13 cellular contexts compared by ENCODE assay signal in the genomic region with DNA sequence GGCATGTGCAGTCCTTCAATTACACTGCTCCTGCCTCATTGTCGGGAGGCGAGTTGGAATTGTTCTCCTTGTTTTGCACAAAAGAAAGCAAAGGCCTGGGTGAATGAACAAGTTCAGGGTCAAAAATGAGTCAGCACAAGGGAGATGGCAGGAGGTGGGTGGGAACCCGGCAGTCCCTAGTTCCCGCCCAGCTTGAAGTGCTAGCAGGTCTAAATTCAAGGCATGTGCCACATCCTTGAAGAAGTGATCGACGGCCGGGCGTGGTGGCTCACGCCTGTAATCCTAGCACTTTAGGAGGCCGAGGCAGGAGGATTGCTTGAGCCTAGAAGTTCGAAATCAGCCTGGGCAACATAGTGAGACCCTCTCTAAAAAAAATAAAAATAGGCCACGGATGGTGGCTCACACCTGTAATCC. TPM values are rescaled to one million over a fixed set of nuclear protein-coding genes. Genes with fewer than 3 reads are reported as not detected.
DNase-seq lines count a peak whose midpoint lies in the region; ATAC-seq, FAIRE-seq and TF ChIP-seq lines count a peak whose summit lies in the region.
"Had no signal": no experiment of that assay in that cellular context is flagged by ENCODE, and none has a peak within 500 bp of the region (broad histone marks: within the 10 kb centered on the region; RNA-seq: fewer than 3 reads in every experiment).

No MANE protein-coding gene starts in this region.

- H4K20me1 ChIP-seq in HepG2 (ENCODE audit: insufficient read depth, low read length) = no peaks in the 10 kb centered on the region

- POLR2A ChIA-PET in HepG2 (lab: Yijun Ruan, JAX) = interaction anchor here (0.8 to 1.6 kb wide), 2 partner anchors 11 to 287 kb away, joined by 3 to 6 read pairs; no protein-coding TSS in a partner anchor
- POLR2A ChIA-PET in naive thymus-derived CD4-positive, alpha-beta T cell (lab: Charles Lee) = no interaction called here
- POLR2A ChIA-PET in WTC11 (lab: Charles Lee) = interaction anchor here (0.5 kb wide), 1 partner anchor 444 kb away, joined by 4 read pairs; no protein-coding TSS in a partner anchor

- peaks cover 0 to 3% (median 0%) of the 10 kb centered on the region in 5 donors for H3K36me3 Mint-ChIP-seq in naive thymus-derived CD4-positive, alpha-beta T cell
- no peaks in the 10 kb centered on the region for H3K36me3 Mint-ChIP-seq in WTC11
- H3K36me3 Mint-ChIP-seq: activated naive CD4-positive, alpha-beta T cell treated with anti-CD3 and anti-CD28 coated beads, Interleukin-2, amount 10 ng/mL, durations not matched to agents 7 days and 5 days had no signal

- H3K27ac Mint-ChIP-seq in naive thymus-derived CD4-positive, alpha-beta T cell = no peak overlapping the region
- no peak overlapping the region for H3K27ac Mint-ChIP-seq in WTC11
- H3K27ac Mint-ChIP-seq: activated naive CD4-positive, alpha-beta T cell treated with anti-CD3 and anti-CD28 coated beads, Interleukin-2, amount 10 ng/mL, durations not matched to agents 7 days and 5 days; CD4-positive, alpha-beta T cell had no signal

- in situ Hi-C loops in HepG2 (cut with HindIII; ENCODE audit: extremely low pct_ligation_motif_present, low pct_unique_long_range_greater_than_20kb) = loop anchor here (5.0 kb wide), 1 partner anchor 96 kb away; no protein-coding TSS in a partner anchor

- H2AFZ ChIP-seq in HepG2 (ENCODE audit: low read length) = no peak overlapping the region

- WGBS in HepG2 (ENCODE audit: low lambda C conversion rate) = 28% methylated on average over 12 of the region's 12 CpGs

- H3K4me1 ChIP-seq in HepG2 (ENCODE audit: insufficient read depth, low read length) = peaks cover 36% of the 10 kb centered on the region
- peaks cover 6 to 8% of the 10 kb centered on the region in 2 donors for H3K4me1 ChIP-seq in naive thymus-derived CD4-positive, alpha-beta T cell (ENCODE audit: control insufficient read depth in 2 of 2, insufficient read depth in 2 of 2, low read length in 2 of 2)

- H3K4me3 ChIP-seq in MG63 (no peak overlapping the region), bronchial epithelial cell (ENCODE audit: low read depth, low read length) (no peak overlapping the region), HepG2 (replicated peaks in 1 of 3; ENCODE audit: insufficient read depth in 1 of 3, low read depth in 2 of 3, low read length in 3 of 3) (no peak overlapping the region)
- no peak overlapping the region for H3K4me3 ChIP-seq in naive thymus-derived CD4-positive, alpha-beta T cell (ENCODE audit: low read length)

- no peaks in the 10 kb centered on the region for H3K9me3 Mint-ChIP-seq in naive thymus-derived CD4-positive, alpha-beta T cell
- H3K9me3 Mint-ChIP-seq in WTC11 = no peaks in the 10 kb centered on the region
- H3K9me3 Mint-ChIP-seq: activated naive CD4-positive, alpha-beta T cell treated with anti-CD3 and anti-CD28 coated beads, Interleukin-2, amount 10 ng/mL, durations not matched to agents 7 days and 5 days; CD4-positive, alpha-beta T cell had no signal

- no peak overlapping the region for H3K9ac ChIP-seq in HepG2 (ENCODE audit: insufficient read depth, low read depth, low read length)

- peaks cover 0 to 33% (median 13%) of the 10 kb centered on the region in 7 donors for H3K4me1 Mint-ChIP-seq in naive thymus-derived CD4-positive, alpha-beta T cell
- peaks cover 6% of the 10 kb centered on the region; the same call in 1 of the 2 replicates for H3K4me1 Mint-ChIP-seq in WTC11

- no TSS peak for BruUV-seq in HepG2 (replicated peaks; lab: Mats Ljungman, UMichigan)

- intact Hi-C loops in HepG2 (cut with micrococcal nuclease; ENCODE audit: unreplicated experiment) = no loop called here
- intact Hi-C loops in naive thymus-derived CD4-positive, alpha-beta T cell (cut with micrococcal nuclease) = no loop called here

- no peak for FAIRE-seq in bronchial epithelial cell (lab: Jason Lieb, UNC)
- FAIRE-seq in HepG2 (lab: Jason Lieb, UNC) = peak; percentile 72

- peak; percentile 43 for ATAC-seq in HepG2
- ATAC-seq in naive thymus-derived CD4-positive, alpha-beta T cell = no peak
- no peak for ATAC-seq in WTC11

- H3K36me3 ChIP-seq in MG63 (no peaks in the 10 kb centered on the region), bronchial epithelial cell (ENCODE audit: control insufficient read depth, insufficient read depth, low read length) (no peaks in the 10 kb centered on the region), HepG2 (replicated peaks in 1 of 2; ENCODE audit: control insufficient read depth in 1 of 2, insufficient read depth in 2 of 2, low read length in 2 of 2) (no peaks in the 10 kb centered on the region)
- no peaks in the 10 kb centered on the region for H3K36me3 ChIP-seq in naive thymus-derived CD4-positive, alpha-beta T cell (ENCODE audit: control insufficient read depth in 2 of 3, insufficient read depth in 3 of 3, low read length in 3 of 3)

- DNase-seq in CD1c-positive myeloid dendritic cell (ENCODE audit: extremely low spot score) (peak; percentile 57), MG63 (peak; percentile 41), bronchial epithelial cell (ENCODE audit: low read depth) (peak; percentile 59), HepG2 (ENCODE audit: low spot score) (peak; percentile 83), NCI-H1930 (lab: John Stamatoyannopoulos, UW) (no peak), NK-92 (lab: John Stamatoyannopoulos, UW; ENCODE audit: unreplicated experiment) (no peak), WTC11 (ENCODE audit: low spot score) (no peak)
- DNase-seq in naive thymus-derived CD4-positive, alpha-beta T cell = no peak
- DNase-seq: activated naive CD4-positive, alpha-beta T cell treated with anti-CD3 and anti-CD28 coated beads, Interleukin-2, amount 10 ng/mL, durations not matched to agents 7 days and 5 days; CD4-positive, alpha-beta T cell; NCI-H524; stimulated activated CD4-positive, alpha-beta T cell treated with anti-CD3 and anti-CD28 coated beads, Interleukin-4, amount 100 ng/mL, for 1 hour had no signal

- H3K9me3 ChIP-seq in MG63 (no peaks in the 10 kb centered on the region), HepG2 (ENCODE audit: low read length) (no peaks in the 10 kb centered on the region)
- no peaks in the 10 kb centered on the region for H3K9me3 ChIP-seq in naive thymus-derived CD4-positive, alpha-beta T cell (ENCODE audit: control insufficient read depth in 2 of 3, low read length in 3 of 3)

- TF ChIP-seq EP300 in HepG2 (IDR thresholded peaks at IDR 0.05; ENCODE audit: low read depth in 2 of 2, low read length in 2 of 2) = peak in 1 of 2 experiments; percentile 29; a peak in 1 of 4 replicates
- TF ChIP-seq EP300 in HepG2 (CRISPR knock-in tag; IDR thresholded peaks at IDR 0.05; ENCODE audit: borderline replicate concordance) = no peak

- H3K27me3 ChIP-seq in MG63 = no peaks in the 10 kb centered on the region
- no peaks in the 10 kb centered on the region for H3K27me3 ChIP-seq in bronchial epithelial cell (ENCODE audit: control insufficient read depth, insufficient read depth, low read length)
- no peaks in the 10 kb centered on the region for H3K27me3 ChIP-seq in HepG2 (ENCODE audit: control insufficient read depth in 1 of 2, insufficient read depth in 2 of 2, low read length in 2 of 2)
- no peaks in the 10 kb centered on the region for H3K27me3 ChIP-seq in naive thymus-derived CD4-positive, alpha-beta T cell (ENCODE audit: control insufficient read depth in 2 of 2, insufficient read depth in 2 of 2, low read length in 2 of 2)

- no peak overlapping the region for H3K27ac ChIP-seq in HepG2 (ENCODE audit: extremely low read length, insufficient read depth, low read length)
- H3K27ac ChIP-seq in naive thymus-derived CD4-positive, alpha-beta T cell (ENCODE audit: low read depth, low read length) = no peak overlapping the region
- H3K27ac ChIP-seq: VCaP had no signal

- TF ChIP-seq POLR2A in HepG2 (IDR thresholded peaks at IDR 0.05; ENCODE audit: insufficient read depth in 1 of 2, low read depth in 2 of 2, low read length in 2 of 2) = no peak

- CTCF ChIA-PET in HepG2 (lab: Yijun Ruan, JAX; ENCODE audit: low intra/inter-chr PET ratio, low total read pairs) = no interaction called here
- CTCF ChIA-PET in naive thymus-derived CD4-positive, alpha-beta T cell (lab: Charles Lee) = no interaction called here
- CTCF ChIA-PET in WTC11 (lab: Charles Lee) = interaction anchor here (0.6 to 0.7 kb wide), 2 partner anchors 20 to 28 kb away, joined by 4 read pairs; no protein-coding TSS in a partner anchor

- H3K79me2 ChIP-seq in HepG2 (ENCODE audit: insufficient read depth, low read length) = no peaks in the 10 kb centered on the region

- no peak overlapping the region for H3K4me3 Mint-ChIP-seq in naive thymus-derived CD4-positive, alpha-beta T cell
- no peak overlapping the region for H3K4me3 Mint-ChIP-seq in WTC11
- H3K4me3 Mint-ChIP-seq: activated naive CD4-positive, alpha-beta T cell treated with anti-CD3 and anti-CD28 coated beads, Interleukin-2, amount 10 ng/mL, durations not matched to agents 7 days and 5 days; CD4-positive, alpha-beta T cell had no signal

- no peak for TF ChIP-seq CTCF in bronchial epithelial cell (IDR thresholded peaks at IDR 0.05; ENCODE audit: insufficient read depth, low read length, severe bottlenecking)
- TF ChIP-seq CTCF in HepG2 (CRISPR knock-in tag; IDR thresholded peaks at IDR 0.05) = no peak
- no peak for TF ChIP-seq CTCF in WTC11 (IDR thresholded peaks at IDR 0.05)

- H3K27me3 Mint-ChIP-seq in naive thymus-derived CD4-positive, alpha-beta T cell = no peaks in the 10 kb centered on the region
- no peaks in the 10 kb centered on the region for H3K27me3 Mint-ChIP-seq in WTC11 (ENCODE audit: low read depth)
- H3K27me3 Mint-ChIP-seq: CD4-positive, alpha-beta T cell had no signal

- peak overlapping the region; percentile 35 for H3K4me2 ChIP-seq in HepG2 (ENCODE audit: low read depth, low read length)

- TF ChIP-seq RAD21 in HepG2 (CRISPR knock-in tag; IDR thresholded peaks at IDR 0.05) = no peak

RNA-seq across cellular contexts. Expression of gene PTPN1, which starts 34.3 kb away (rescaled TPM):
- 35.3 and 37.1 TPM in 2 replicates for total RNA-seq in MG63 (2014; rRNA removed; shearing (Covaris generic); ENCODE audit: low replicate concordance)
- total RNA-seq in bronchial epithelial cell (18.4 and 29.6 TPM in 2 replicates), HepG2 (2016; rRNA removed; fragmentation: Illumina TruSeq; extraction: Trizol) (33.3 and 37.2 TPM in 2 replicates), WTC11 (2021) (23.4 to 29.4 TPM (median 25.3 TPM) in 3 replicates)
- total RNA-seq in HepG2 (2016; cell fraction: cytosol; rRNA removed; fragmentation: Illumina TruSeq; extraction: Trizol; ENCODE audit: low read depth) = 4.1 and 4.3 TPM in 2 replicates
- 31.0 and 34.8 TPM in 2 replicates for total RNA-seq in HepG2 (2016; cell fraction: insoluble cytoplasmic fraction; rRNA removed; fragmentation: Illumina TruSeq; extraction: Trizol)
- 16.1 and 17.5 TPM in 2 replicates for total RNA-seq in HepG2 (2016; cell fraction: membrane; rRNA removed; fragmentation: Illumina TruSeq; extraction: Trizol)
- 22.9 and 26.4 TPM in 2 replicates for total RNA-seq in HepG2 (2016; cell fraction: nucleus; rRNA removed; fragmentation: Illumina TruSeq; extraction: Trizol)
- polyA plus RNA-seq in HepG2 (2011; rRNA removed) = 16.8 and 17.7 TPM in 2 replicates
- polyA plus RNA-seq in HepG2 (2011; cell fraction: cytosol; rRNA removed) = 14.7 and 18.4 TPM in 2 replicates
- polyA plus RNA-seq in HepG2 (2011; cell fraction: nucleus; rRNA removed) = 21.4 and 23.7 TPM in 2 replicates
- polyA plus RNA-seq in HepG2 (2012) = 20.9 and 24.3 TPM in 2 replicates
- polyA plus RNA-seq in HepG2 (2016; cell fraction: cytosol; fragmentation: Illumina TruSeq; extraction: Trizol; ENCODE audit: low read depth) = 2.4 and 2.5 TPM in 2 replicates
- polyA plus RNA-seq in HepG2 (2016; cell fraction: insoluble cytoplasmic fraction; fragmentation: Illumina TruSeq; extraction: Trizol; ENCODE audit: low read depth) = 33.0 and 39.3 TPM in 2 replicates
- polyA plus RNA-seq in HepG2 (2016; cell fraction: membrane; fragmentation: Illumina TruSeq; extraction: Trizol; ENCODE audit: low read depth) = 9.4 and 10.0 TPM in 2 replicates
- polyA plus RNA-seq in HepG2 (2016; cell fraction: nucleus; fragmentation: Illumina TruSeq; extraction: Trizol; ENCODE audit: insufficient read depth, low read depth) = 31.1 and 31.8 TPM in 2 replicates
- 27.4 and 30.1 TPM in 2 replicates for polyA minus RNA-seq in HepG2 (2011; rRNA and poly(A)+ RNA removed; ENCODE audit: low replicate concordance)
- polyA minus RNA-seq in HepG2 (2011; cell fraction: cytosol; rRNA and poly(A)+ RNA removed) = 12.4 and 15.0 TPM in 2 replicates
- 23.0 and 24.9 TPM in 2 replicates for polyA minus RNA-seq in HepG2 (2011; cell fraction: nucleus; rRNA and poly(A)+ RNA removed)
- total RNA-seq in naive thymus-derived CD4-positive, alpha-beta T cell = 10 to 100 TPM; 53.9 to 80.5 (median 60.2) TPM
- polyA plus RNA-seq in naive thymus-derived CD4-positive, alpha-beta T cell = 10 to 100 TPM; 30.4 to 34.7 TPM

Comparison
In these comparisons a context has a peak if more than half of its experiments do, and no peak if none do; other contexts are left out.
1. DNase-seq: peak in CD1c-positive myeloid dendritic cell (single experiment), MG63 (single experiment), bronchial epithelial cell (single experiment) and HepG2 (single experiment); none in naive thymus-derived CD4-positive, alpha-beta T cell (0 of 9), NCI-H1930 (0 of 2), NK-92 (single experiment) and WTC11 (single experiment).